8 cellular contexts compared by ENCODE assay signal in genomic region chr5:36876389-36876964, GRCh38. TPM values are rescaled to one million over a fixed set of nuclear protein-coding genes. Genes with fewer than 3 reads are reported as not detected.
DNase-seq lines count a peak whose midpoint lies in the region; TF ChIP-seq lines count a peak whose summit lies in the region.

Gene NIPBL, plus strand, starts transcription at chr5:36876769. Its CDS starts 76,928 bp downstream, at chr5:36953697.

- H2AFZ ChIP-seq in MM.1S (ENCODE audit: low read length) = peak within 1 kb of the TSS; percentile 95
- H2AFZ ChIP-seq in neural progenitor cell (replicated peaks) = peak within 1 kb of the TSS; percentile 80

- peaks cover 5% of the 10 kb centered on the region for H3K27me3 Mint-ChIP-seq in neural progenitor cell (ENCODE audit: insufficient read depth, low read depth)

- no peaks in the 10 kb centered on the region for H3K9me3 ChIP-seq in MM.1S (replicated peaks; ENCODE audit: insufficient read depth, low read length)
- H3K9me3 ChIP-seq in neural progenitor cell (ENCODE audit: low read depth) = no peaks in the 10 kb centered on the region

- H3K9me3 Mint-ChIP-seq in neural progenitor cell = no peaks in the 10 kb centered on the region

- peak within 1 kb of the TSS; percentile 99 for H3K27ac Mint-ChIP-seq in neural progenitor cell

- H3K36me3 Mint-ChIP-seq in neural progenitor cell = peaks cover 2% of the 10 kb centered on the region

- H3K27ac ChIP-seq in MM.1S (ENCODE audit: low read length) (peak within 1 kb of the TSS; percentile 86), neural progenitor cell (peak within 1 kb of the TSS; percentile 90)

- H3K4me1 Mint-ChIP-seq in neural progenitor cell = peaks cover 22% of the 10 kb centered on the region

- peaks cover 96% of the 10 kb centered on the region for H3K79me2 ChIP-seq in MM.1S (ENCODE audit: low read length)
- peaks cover 100% of the 10 kb centered on the region for H3K79me2 ChIP-seq in neural progenitor cell (ENCODE audit: low read depth)

- no peaks in the 10 kb centered on the region for H3K27me3 ChIP-seq in MM.1S (replicated peaks; ENCODE audit: insufficient read depth, low read length)
- H3K27me3 ChIP-seq in neural progenitor cell = no peaks in the 10 kb centered on the region

- in situ Hi-C loops in G401 (cut with HindIII; ENCODE audit: low sequenced_read_pairs) = no loop called here

- peaks cover 36% of the 10 kb centered on the region for H3F3A ChIP-seq in MM.1S (ENCODE audit: insufficient read depth, low read length)
- peaks cover 28% of the 10 kb centered on the region for H3F3A ChIP-seq in neural progenitor cell (ENCODE audit: low read depth)

- no peaks in the 10 kb centered on the region for H3K9me2 ChIP-seq in MM.1S (replicated peaks; ENCODE audit: insufficient read depth, low read length)

- H3K4me3 ChIP-seq in MM.1S (ENCODE audit: low read length) (peak within 1 kb of the TSS; percentile 95), foreskin fibroblast (ENCODE audit: low read depth in 1 of 2, low read length in 2 of 2) (peak within 1 kb of the TSS; percentile 88 to 93), neural progenitor cell (peak within 1 kb of the TSS; percentile 95)

- DNase-seq in G401 (ENCODE audit: low spot score) (peak; percentile 92), HCEC 1CT (peak; percentile 97), MM.1S (peak; percentile 91), SIG-M5 (lab: John Stamatoyannopoulos, UW) (peak; percentile 73), activated gamma-delta T cell (lab: John Stamatoyannopoulos, UW) (peak; percentile 74), foreskin fibroblast (peak; percentile 93 to 97), neural progenitor cell (ENCODE audit: low spot score) (peak; percentile 94), stromal cell of bone marrow (ENCODE audit: low read depth) (peak; percentile 92)

- H3K9ac ChIP-seq in MM.1S (ENCODE audit: low read length) = peak within 1 kb of the TSS; percentile 91
- peak within 1 kb of the TSS; percentile 86 for H3K9ac ChIP-seq in neural progenitor cell

- H3K4me2 ChIP-seq in MM.1S (ENCODE audit: low read depth, low read length) = peak within 1 kb of the TSS; percentile 94
- H3K4me2 ChIP-seq in neural progenitor cell = peak within 1 kb of the TSS; percentile 85

- H3K4me3 Mint-ChIP-seq in neural progenitor cell = peak within 1 kb of the TSS; percentile 92

- peaks cover 39% of the 10 kb centered on the region for H4K20me1 ChIP-seq in MM.1S (ENCODE audit: insufficient read depth, low read length)
- H4K20me1 ChIP-seq in neural progenitor cell (ENCODE audit: low read depth) = peaks cover 80% of the 10 kb centered on the region

- H3K4me1 ChIP-seq in MM.1S (ENCODE audit: low read length) = peaks cover 34% of the 10 kb centered on the region
- peaks cover 39% of the 10 kb centered on the region for H3K4me1 ChIP-seq in neural progenitor cell

- TF ChIP-seq CTCF in MM.1S (IDR thresholded peaks at IDR 0.05; ENCODE audit: low read length) (no peak), foreskin fibroblast (IDR thresholded peaks at IDR 0.05; ENCODE audit: low read depth, low read length) (no peak), neural progenitor cell (IDR thresholded peaks at IDR 0.05) (no peak)

- H3K36me3 ChIP-seq in MM.1S (replicated peaks; ENCODE audit: insufficient read depth, low read length) (no peaks in the 10 kb centered on the region), neural progenitor cell (no peaks in the 10 kb centered on the region)

RNA-seq across cellular contexts. Expression of gene NIPBL, which starts in this region (rescaled TPM):
- 16.1 and 33.2 TPM in 2 replicates for total RNA-seq in G401 (2014; rRNA removed; shearing (Covaris generic))
- total RNA-seq in neural progenitor cell (ENCODE audit: low replicate concordance) = 41.4 and 67.9 TPM in 2 replicates

Comparison
In these comparisons a context has a peak if more than half of its experiments do, and no peak if none do; other contexts are left out.
1. Peak in every context shown above with its lines: DNase-seq, H3K4me3 ChIP-seq and H3K27ac ChIP-seq.